Comparison of ENCODE assay signal across 8 cellular contexts in the genomic region with DNA sequence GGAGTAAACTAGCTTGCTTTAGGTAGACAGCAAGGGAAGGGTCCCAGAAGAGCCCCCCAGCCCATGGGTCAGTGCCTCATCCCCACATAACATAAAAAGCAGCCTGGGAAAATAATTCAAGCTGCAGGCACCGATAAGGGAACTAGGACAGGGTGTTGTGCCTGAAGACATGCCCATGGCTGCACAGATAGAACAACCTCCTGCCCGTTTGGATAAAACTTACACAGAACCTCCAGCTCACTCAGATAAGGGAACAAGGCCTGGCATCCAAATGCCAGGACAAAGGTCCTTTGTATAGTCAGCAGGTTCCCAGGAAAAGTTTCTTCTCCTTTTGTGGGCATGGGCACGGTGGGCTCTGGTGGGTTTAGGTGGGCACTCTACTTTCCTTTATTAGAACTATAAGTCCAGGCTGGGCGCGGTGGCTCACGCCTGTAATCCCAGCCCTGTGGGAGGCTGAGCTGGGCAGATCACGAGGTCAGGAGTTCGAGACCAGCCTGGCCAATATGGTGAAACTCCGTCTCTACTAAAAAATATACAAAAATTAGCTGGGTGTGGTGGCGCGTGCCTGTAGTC.
DNase-seq lines count a peak whose midpoint lies in the region; ATAC-seq and TF ChIP-seq lines count a peak whose summit lies in the region.
"Not testable (repeated sequence)": the region's sequence is repeated elsewhere in the genome, so short reads cannot be mapped to it uniquely, and the experiment has no call there.

No MANE protein-coding gene starts in this region.

- TF ChIP-seq POLR2A in adrenal gland (IDR thresholded peaks at IDR 0.05); breast epithelium (IDR thresholded peaks at IDR 0.05); suprapubic skin (IDR thresholded peaks at IDR 0.05): not testable (repeated sequence)

- H4K20me1 ChIP-seq in SK-N-SH (ENCODE audit: insufficient read depth): not testable (repeated sequence)

- BruUV-seq in Calu3 (replicated peaks; lab: Mats Ljungman, UMichigan); Panc1 (replicated peaks; lab: Mats Ljungman, UMichigan): not testable (repeated sequence)

- peak overlapping the region; percentile 22 for H3K4me2 ChIP-seq in SK-N-SH

- intact Hi-C loops in Calu3 (cut with micrococcal nuclease; ENCODE audit: unreplicated experiment); Panc1 (cut with micrococcal nuclease; ENCODE audit: unreplicated experiment); adrenal gland (cut with DNase I); breast epithelium (cut with DNase I; ENCODE audit: low total_unique reads): not testable (repeated sequence)

- POLR2A ChIA-PET in Panc1 (lab: Charles Lee); SK-N-SH (lab: Yijun Ruan, JAX): not testable (repeated sequence)

- not testable (repeated sequence) for H3K79me2 ChIP-seq in SK-N-SH (ENCODE audit: insufficient read depth)

- H3K4me1 Mint-ChIP-seq in Calu3 (ENCODE audit: low read depth, unreplicated experiment); HFFc6 (ENCODE audit: low read depth): not testable (repeated sequence)

- not testable (repeated sequence) for TF ChIP-seq RAD21 in SK-N-SH (IDR thresholded peaks at IDR 0.05; ENCODE audit: low read length)

- H3K4me3 ChIP-seq in Panc1 (ENCODE audit: low read depth in 2 of 2, low read length in 2 of 2): peak overlapping the region; percentile 34 to 64
- H3K4me3 ChIP-seq in SK-N-SH (ENCODE audit: low read depth in 2 of 2, low read length in 1 of 2): peak overlapping the region; percentile 34 to 63; a peak in 3 of 4 replicates
- peak overlapping the region in 1 of 4 donors; percentile 42 for H3K4me3 ChIP-seq in adrenal gland
- H3K4me3 ChIP-seq in breast epithelium: peak overlapping the region in 2 of 3 donors; percentile 21 to 43
- H3K4me3 ChIP-seq in suprapubic skin: peak overlapping the region; percentile 27

- not testable (repeated sequence) for H3F3A ChIP-seq in SK-N-SH (replicated peaks; ENCODE audit: insufficient read depth)

- H3K4me1 ChIP-seq in Panc1 (ENCODE audit: control insufficient read depth, insufficient read depth, low read length); SK-N-SH (ENCODE audit: control insufficient read depth in 1 of 2, insufficient read depth in 2 of 2, low read depth in 1 of 2, low read length in 1 of 2); adrenal gland (replicated peaks in 1 of 2); breast epithelium; suprapubic skin: not testable (repeated sequence)

- TF ChIP-seq EP300 in SK-N-SH (IDR thresholded peaks at IDR 0.05; ENCODE audit: borderline replicate concordance in 1 of 2, low read depth in 1 of 2, low read length in 1 of 2); suprapubic skin (IDR thresholded peaks at IDR 0.05): not testable (repeated sequence)

- H3K9me2 ChIP-seq in SK-N-SH: not testable (repeated sequence)

- WGBS in SK-N-SH (ENCODE audit: low lambda C conversion rate): 1% methylated on average over 7 of the region's 11 CpGs
- 65 to 91% (median 78%) methylated on average over 2 to 11 of the region's 11 CpGs for WGBS in adrenal gland, 4 donors
- WGBS in suprapubic skin: 84% methylated on average over 11 of the region's 11 CpGs

- not testable (repeated sequence) for H3K27me3 Mint-ChIP-seq in Calu3 (ENCODE audit: unreplicated experiment); HFFc6 (ENCODE audit: insufficient read depth)

- H3K36me3 ChIP-seq in Panc1 (ENCODE audit: control insufficient read depth, insufficient read depth, low read length); SK-N-SH (replicated peaks in 1 of 2; ENCODE audit: control insufficient read depth in 1 of 2, insufficient read depth in 2 of 2, low read length in 1 of 2); adrenal gland (replicated peaks in 1 of 2); breast epithelium; suprapubic skin: not testable (repeated sequence)

- not testable (repeated sequence) for H3K9me3 Mint-ChIP-seq in Calu3 (ENCODE audit: low read depth, unreplicated experiment); HFFc6

- not testable (repeated sequence) for H3K27me3 ChIP-seq in Panc1 (ENCODE audit: control insufficient read depth, insufficient read depth, low read length); SK-N-SH (ENCODE audit: insufficient read depth); adrenal gland; breast epithelium; suprapubic skin

- H2AFZ ChIP-seq in SK-N-SH (ENCODE audit: low read depth): peak overlapping the region; percentile 86; the same call in 1 of the 2 replicates

- peak overlapping the region; percentile 80 for H3K4me3 Mint-ChIP-seq in Calu3 (ENCODE audit: low read depth, unreplicated experiment)
- H3K4me3 Mint-ChIP-seq in HFFc6: peak overlapping the region; percentile 41

- not testable (repeated sequence) for H3K9ac ChIP-seq in SK-N-SH

- H3K27ac Mint-ChIP-seq in Calu3 (ENCODE audit: unreplicated experiment): peak overlapping the region; percentile 91
- not testable (repeated sequence) for H3K27ac Mint-ChIP-seq in HFFc6

- peak; percentile 65; the same call in 1 of the 2 replicates for ATAC-seq in Panc1

- H3K9me3 ChIP-seq in Panc1 (ENCODE audit: control insufficient read depth, insufficient read depth, low read depth, low read length); SK-N-SH; adrenal gland (replicated peaks in 1 of 3); breast epithelium; suprapubic skin: not testable (repeated sequence)

- H3K36me3 Mint-ChIP-seq in Calu3 (ENCODE audit: insufficient read depth, unreplicated experiment): peaks cover 14% of the 10 kb centered on the region
- H3K36me3 Mint-ChIP-seq in HFFc6 (ENCODE audit: low read depth): not testable (repeated sequence)

- not testable (repeated sequence) for TF ChIP-seq CTCF in 22Rv1 (IDR thresholded peaks at IDR 0.05); Calu3 (IDR thresholded peaks at IDR 0.05; ENCODE audit: unreplicated experiment); HFFc6 (IDR thresholded peaks at IDR 0.05); Panc1 (IDR thresholded peaks at IDR 0.05); SK-N-SH (IDR thresholded peaks at IDR 0.05); adrenal gland (IDR thresholded peaks at IDR 0.05); breast epithelium (IDR thresholded peaks at IDR 0.05); suprapubic skin (IDR thresholded peaks at IDR 0.05)

- CTCF ChIA-PET in Calu3 (lab: Charles Lee); Panc1 (lab: Charles Lee); SK-N-SH (lab: Yijun Ruan, JAX): not testable (repeated sequence)

- DNase-seq in Calu3; HFFc6; Panc1 (ENCODE audit: low read depth, low spot score); SK-N-SH; adrenal gland; breast epithelium (ENCODE audit: low spot score in 2 of 2); suprapubic skin (ENCODE audit: low spot score in 2 of 2): not testable (repeated sequence)

- in situ Hi-C loops in Panc1 (cut with HindIII; ENCODE audit: low pct_unique_long_range_greater_than_20kb, low sequenced_read_pairs): not testable (repeated sequence)

- H3K27ac ChIP-seq in 22Rv1: peak overlapping the region; percentile 61
- H3K27ac ChIP-seq in Panc1 (ENCODE audit: low read length); SK-N-SH (ENCODE audit: low read depth in 2 of 2, low read length in 1 of 2); suprapubic skin: not testable (repeated sequence)
- H3K27ac ChIP-seq in adrenal gland: peak overlapping the region in 3 of 5 donors; percentile 22 to 49 (median 44)
- H3K27ac ChIP-seq in breast epithelium: peak overlapping the region in 1 of 2 donors; percentile 21
